Comparison of ENCODE assay signal across 8 cellular contexts in the genomic region with DNA sequence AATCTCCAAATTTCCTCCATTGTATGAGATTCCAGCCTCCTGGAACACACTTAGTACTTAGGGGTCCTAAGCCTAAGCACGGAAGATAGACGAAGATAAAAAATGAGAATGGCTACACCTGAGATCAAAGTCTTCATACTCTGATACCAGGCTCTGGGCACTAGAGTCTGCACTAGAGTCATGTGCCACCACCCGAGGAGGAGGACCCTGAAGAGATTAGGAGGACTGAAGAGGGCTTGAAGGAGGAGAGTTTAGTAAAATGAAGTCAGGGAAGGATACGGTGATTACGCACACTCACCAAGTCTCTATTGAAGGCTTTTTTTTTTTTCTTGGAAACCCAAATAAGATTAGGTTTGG. TPM values are rescaled to one million over a fixed set of nuclear protein-coding genes. Genes with fewer than 3 reads are reported as not detected.
A peak's percentile ranks its signal among the peaks of the same experiment; 100 is the strongest.
DNase-seq lines count a peak whose midpoint lies in the region; ATAC-seq and TF ChIP-seq lines count a peak whose summit lies in the region.

No MANE protein-coding gene starts in this region.

- H3K36me3 Mint-ChIP-seq in activated CD4-positive, alpha-beta T cell treated with anti-CD3 and anti-CD28 coated beads, Interleukin-2, amount 10 ng/mL, durations not matched to agents 24 days and 14 days (ENCODE audit: low read depth), result peaks cover 7% of the 10 kb centered on the region
- peaks cover 3% of the 10 kb centered on the region for H3K36me3 Mint-ChIP-seq in activated T-helper 17 cell treated with anti-CD3 and anti-CD28 coated beads, Interleukin-2, amount 50 U/mL, for 72 hours (ENCODE audit: low read depth)

- peak overlapping the region; percentile 57 to 65 for H3K4me3 ChIP-seq in testis

- ATAC-seq in activated T-helper 17 cell treated with anti-CD3 and anti-CD28 coated beads, Interleukin-2, amount 50 U/mL, for 72 hours (replicated peaks), result no peak
- ATAC-seq in left colon, result peak; percentile 23
- no peak for ATAC-seq in HG03439 (IDR thresholded peaks at IDR 0.05; ENCODE audit: unreplicated experiment)
- ATAC-seq in GM21529 (IDR thresholded peaks at IDR 0.05; ENCODE audit: unreplicated experiment), result no peak

- no peaks in the 10 kb centered on the region for H3K9me3 ChIP-seq in testis

- H3K4me1 ChIP-seq in testis, result no peaks in the 10 kb centered on the region

- H3K36me3 ChIP-seq in testis (ENCODE audit: low read depth, missing control alignments), result no peaks in the 10 kb centered on the region

- H3K27me3 ChIP-seq in testis, result no peaks in the 10 kb centered on the region

- no peaks in the 10 kb centered on the region for H3K27me3 Mint-ChIP-seq in activated CD4-positive, alpha-beta T cell treated with anti-CD3 and anti-CD28 coated beads, Interleukin-2, amount 10 ng/mL, durations not matched to agents 24 days and 14 days
- H3K27me3 Mint-ChIP-seq in activated T-helper 17 cell treated with anti-CD3 and anti-CD28 coated beads, Interleukin-2, amount 50 U/mL, for 72 hours, result no peaks in the 10 kb centered on the region

- intact Hi-C loops in activated CD4-positive, alpha-beta T cell treated with anti-CD3 and anti-CD28 coated beads, Interleukin-2, amount 10 ng/mL, durations not matched to agents 24 days and 14 days (cut with micrococcal nuclease), result loop anchor here (1.0 to 10.0 kb wide), 6 partner anchors 10 to 1070 kb away; a partner anchor contains a TSS
- intact Hi-C loops in left colon (cut with DNase I, micrococcal nuclease), result no loop called here
- intact Hi-C loops in testis (cut with DNase I; ENCODE audit: low total_unique reads), result no loop called here

- H3K9me3 Mint-ChIP-seq in activated CD4-positive, alpha-beta T cell treated with anti-CD3 and anti-CD28 coated beads, Interleukin-2, amount 10 ng/mL, durations not matched to agents 24 days and 14 days, result no peaks in the 10 kb centered on the region
- no peaks in the 10 kb centered on the region for H3K9me3 Mint-ChIP-seq in activated T-helper 17 cell treated with anti-CD3 and anti-CD28 coated beads, Interleukin-2, amount 50 U/mL, for 72 hours

- no peak for TF ChIP-seq POLR2A in testis (IDR thresholded peaks at IDR 0.05)

- H3K27ac Mint-ChIP-seq in activated CD4-positive, alpha-beta T cell treated with anti-CD3 and anti-CD28 coated beads, Interleukin-2, amount 10 ng/mL, durations not matched to agents 24 days and 14 days, result peak overlapping the region; percentile 99
- H3K27ac Mint-ChIP-seq in activated T-helper 17 cell treated with anti-CD3 and anti-CD28 coated beads, Interleukin-2, amount 50 U/mL, for 72 hours, result peak overlapping the region; percentile 96

- H3K4me1 Mint-ChIP-seq in activated CD4-positive, alpha-beta T cell treated with anti-CD3 and anti-CD28 coated beads, Interleukin-2, amount 10 ng/mL, durations not matched to agents 24 days and 14 days, result peaks cover 34% of the 10 kb centered on the region
- H3K4me1 Mint-ChIP-seq in activated T-helper 17 cell treated with anti-CD3 and anti-CD28 coated beads, Interleukin-2, amount 50 U/mL, for 72 hours, result peaks cover 31% of the 10 kb centered on the region

- peak overlapping the region; percentile 92 to 97 for H3K27ac ChIP-seq in testis

- DNase-seq in activated CD4-positive, alpha-beta T cell treated with anti-CD3 and anti-CD28 coated beads, Interleukin-2, amount 10 ng/mL, durations not matched to agents 24 days and 14 days, result peak; percentile 69
- DNase-seq in activated CD4-positive, alpha-beta T cell treated with anti-CD3 and anti-CD28 coated beads for 48 hours, result no peak
- DNase-seq in left colon (no peak), testis (no peak), mesenteric fat pad (ENCODE audit: low spot score) (no peak)

- H3K4me3 Mint-ChIP-seq in activated CD4-positive, alpha-beta T cell treated with anti-CD3 and anti-CD28 coated beads, Interleukin-2, amount 10 ng/mL, durations not matched to agents 24 days and 14 days, result peak overlapping the region; percentile 87
- H3K4me3 Mint-ChIP-seq in activated T-helper 17 cell treated with anti-CD3 and anti-CD28 coated beads, Interleukin-2, amount 50 U/mL, for 72 hours, result peak overlapping the region; percentile 87

- WGBS in testis, 2 donors, result 33 to 39% methylated on average over 5 of the region's 5 CpGs

- no peak for TF ChIP-seq CTCF in testis (IDR thresholded peaks at IDR 0.05)

RNA-seq across cellular contexts. Expression of a gene that starts 0.6 kb away (rescaled TPM):
- 4.2 TPM in 2 replicates for total RNA-seq in activated CD4-positive, alpha-beta T cell treated with anti-CD3 and anti-CD28 coated beads, Interleukin-2, amount 10 ng/mL, durations not matched to agents 24 days and 14 days
- total RNA-seq in activated T-helper 17 cell treated with anti-CD3 and anti-CD28 coated beads, Interleukin-2, amount 50 U/mL, for 72 hours, result 1 to 10 TPM; 5.6 to 9.2 TPM
- total RNA-seq in left colon, result 1 to 10 TPM; 3.6 to 3.8 TPM
- total RNA-seq in testis, result 10 to 100 TPM; 45.2 to 94.6 TPM
- 185 TPM for polyA plus RNA-seq in testis (ENCODE audit: insufficient read depth, low read depth, low replicate concordance)
- total RNA-seq in mesenteric fat pad, result 2.0 TPM

RNA-seq across cellular contexts. Expression of a gene that starts 9.6 kb away (rescaled TPM):
- total RNA-seq in activated CD4-positive, alpha-beta T cell treated with anti-CD3 and anti-CD28 coated beads, Interleukin-2, amount 10 ng/mL, durations not matched to agents 24 days and 14 days, result 8.4 and 9.2 TPM in 2 replicates
- 1 to 10 TPM; 4.7 to 6.4 TPM for total RNA-seq in activated T-helper 17 cell treated with anti-CD3 and anti-CD28 coated beads, Interleukin-2, amount 50 U/mL, for 72 hours
- total RNA-seq in left colon, result under 1 TPM; 0.42 to 0.55 TPM
- total RNA-seq in testis, result 1 to 10 TPM; 2.7 to 3.6 TPM
- polyA plus RNA-seq in testis (ENCODE audit: insufficient read depth, low read depth, low replicate concordance), result 1.5 TPM
- total RNA-seq in mesenteric fat pad, result 2.1 TPM

RNA-seq across cellular contexts. Expression of a gene that starts 14.7 kb away (rescaled TPM):
- 28.3 and 29.1 TPM in 2 replicates for total RNA-seq in activated CD4-positive, alpha-beta T cell treated with anti-CD3 and anti-CD28 coated beads, Interleukin-2, amount 10 ng/mL, durations not matched to agents 24 days and 14 days
- total RNA-seq in activated T-helper 17 cell treated with anti-CD3 and anti-CD28 coated beads, Interleukin-2, amount 50 U/mL, for 72 hours, result 10 to 100 TPM; 39.9 to 55.2 TPM
- total RNA-seq in left colon, result 10 to 100 TPM in 1 of 2 donors, 1 to 10 TPM in 1; 6.0 to 36.9 TPM
- under 1 TPM; 0.31 to 0.94 TPM for total RNA-seq in testis
- polyA plus RNA-seq in testis (ENCODE audit: insufficient read depth, low read depth, low replicate concordance), result 6.0 TPM
- 0.61 TPM for total RNA-seq in mesenteric fat pad

RNA-seq across cellular contexts. Expression of a gene that starts 21.4 kb away (rescaled TPM):
- total RNA-seq in activated CD4-positive, alpha-beta T cell treated with anti-CD3 and anti-CD28 coated beads, Interleukin-2, amount 10 ng/mL, durations not matched to agents 24 days and 14 days, result 1.8 and 2.1 TPM in 2 replicates
- total RNA-seq in activated T-helper 17 cell treated with anti-CD3 and anti-CD28 coated beads, Interleukin-2, amount 50 U/mL, for 72 hours, result 1 to 10 TPM in 1 of 2 donors, under 1 TPM in 1; 0.95 to 1.6 TPM
- total RNA-seq in left colon (1 to 10 TPM; 4.8 to 5.9 TPM), testis (not detected), mesenteric fat pad (not detected)
- 0.34 TPM for polyA plus RNA-seq in testis (ENCODE audit: insufficient read depth, low read depth, low replicate concordance)

RNA-seq across cellular contexts. Expression of a gene that starts 34.9 kb away (rescaled TPM):
- 34.2 and 38.6 TPM in 2 replicates for total RNA-seq in activated CD4-positive, alpha-beta T cell treated with anti-CD3 and anti-CD28 coated beads, Interleukin-2, amount 10 ng/mL, durations not matched to agents 24 days and 14 days
- 10 to 100 TPM; 23.4 to 41.5 TPM for total RNA-seq in activated T-helper 17 cell treated with anti-CD3 and anti-CD28 coated beads, Interleukin-2, amount 50 U/mL, for 72 hours
- 1 to 10 TPM; 2.4 to 4.6 TPM for total RNA-seq in left colon
- 10 to 100 TPM; 45.0 to 98.3 TPM for total RNA-seq in testis
- 283 TPM for polyA plus RNA-seq in testis (ENCODE audit: insufficient read depth, low read depth, low replicate concordance)
- total RNA-seq in mesenteric fat pad, result 8.4 TPM
